9 cellular contexts compared by ENCODE assay signal in the genomic region with DNA sequence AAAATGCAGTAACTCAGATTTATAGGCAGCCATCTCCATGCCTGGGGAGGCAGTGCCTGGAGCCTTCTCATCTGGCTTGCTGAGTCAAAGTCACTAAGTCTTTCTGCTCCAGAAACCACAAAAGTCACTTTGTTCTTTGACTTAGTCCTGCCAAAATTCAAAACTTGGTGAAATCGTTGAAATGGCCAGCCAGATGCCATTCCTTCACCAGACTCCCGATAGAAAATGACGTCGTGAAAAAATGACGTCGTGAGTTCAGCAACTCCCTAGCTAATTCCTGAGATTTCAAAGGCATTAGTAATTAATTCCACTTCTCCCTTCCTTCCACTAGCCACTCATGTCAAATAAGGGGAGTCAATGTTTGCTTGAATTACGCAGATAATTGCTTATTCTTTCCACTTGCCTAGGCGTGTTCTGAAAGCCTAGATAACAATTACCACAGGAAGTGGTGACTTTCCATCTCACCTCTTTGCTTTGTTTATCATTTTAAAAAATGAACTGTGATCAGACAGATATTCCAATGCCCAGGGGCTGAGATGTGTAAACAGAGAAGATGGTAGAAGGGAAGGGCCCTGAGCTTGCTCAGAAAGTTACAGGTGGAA. TPM values are rescaled to one million over a fixed set of nuclear protein-coding genes. Genes with fewer than 3 reads are reported as not detected.
A peak's percentile ranks its signal among the peaks of the same experiment; 100 is the strongest.
DNase-seq lines count a peak whose midpoint lies in the region; ATAC-seq, FAIRE-seq and TF ChIP-seq lines count a peak whose summit lies in the region.
"Had no signal": no experiment of that assay in that cellular context is flagged by ENCODE, and none has a peak within 500 bp of the region (broad histone marks: within the 10 kb centered on the region; RNA-seq: fewer than 3 reads in every experiment).

No MANE protein-coding gene starts in this region.

- FAIRE-seq in frontal cortex (lab: Jason Lieb, UNC): no peak

- peak overlapping the region; percentile 94 for H3K27ac Mint-ChIP-seq in activated naive CD8-positive, alpha-beta T cell treated with anti-CD3 and anti-CD28 coated beads, Interleukin-2, amount 50 U/mL, for 24 hours
- H3K27ac Mint-ChIP-seq in natural killer cell treated with Interleukin-12 subunit alpha and Interleukin-12 subunit beta and Interleukin-15 and Interleukin-18, amount 100 ng/mL, for 72 hours: peak overlapping the region in 1 of 2 donors; percentile 26
- H3K27ac Mint-ChIP-seq: IgD-negative memory B cell had no signal

- H3K36me3 Mint-ChIP-seq in activated naive CD8-positive, alpha-beta T cell treated with anti-CD3 and anti-CD28 coated beads, Interleukin-2, amount 50 U/mL, for 24 hours (ENCODE audit: low read depth): no peaks in the 10 kb centered on the region
- H3K36me3 Mint-ChIP-seq in natural killer cell treated with Interleukin-12 subunit alpha and Interleukin-12 subunit beta and Interleukin-15 and Interleukin-18, amount 100 ng/mL, for 72 hours: no peaks in the 10 kb centered on the region
- H3K36me3 Mint-ChIP-seq: IgD-negative memory B cell had no signal

- no peak overlapping the region for H3K4me3 ChIP-seq in tibial artery

- no peaks in the 10 kb centered on the region for H3K27me3 Mint-ChIP-seq in activated naive CD8-positive, alpha-beta T cell treated with anti-CD3 and anti-CD28 coated beads, Interleukin-2, amount 50 U/mL, for 24 hours
- H3K27me3 Mint-ChIP-seq in natural killer cell treated with Interleukin-12 subunit alpha and Interleukin-12 subunit beta and Interleukin-15 and Interleukin-18, amount 100 ng/mL, for 72 hours: peaks cover 0 to 11% of the 10 kb centered on the region in 2 donors

- no peaks in the 10 kb centered on the region for H3K27me3 ChIP-seq in tibial artery

- TF ChIP-seq CTCF in tibial artery (IDR thresholded peaks at IDR 0.05): no peak

- no peaks in the 10 kb centered on the region for H3K36me3 ChIP-seq in tibial artery

- H3K9me3 Mint-ChIP-seq in activated naive CD8-positive, alpha-beta T cell treated with anti-CD3 and anti-CD28 coated beads, Interleukin-2, amount 50 U/mL, for 24 hours: no peaks in the 10 kb centered on the region
- H3K9me3 Mint-ChIP-seq in natural killer cell treated with Interleukin-12 subunit alpha and Interleukin-12 subunit beta and Interleukin-15 and Interleukin-18, amount 100 ng/mL, for 72 hours: no peaks in the 10 kb centered on the region
- H3K9me3 Mint-ChIP-seq: IgD-negative memory B cell had no signal

- DNase-seq in GM03348 (ENCODE audit: low spot score) (peak; percentile 76), NCI-H748 treated with DMSO at 0.1 percent for 48 hours (lab: John Stamatoyannopoulos, UW) (peak; percentile 95), tibial artery (no peak), frontal cortex (ENCODE audit: low spot score in 2 of 2) (no peak), activated gamma-delta T cell treated with Interleukin-2 at 50 U/mL for 16 hours (no peak)
- peak; percentile 14 for DNase-seq in activated naive CD8-positive, alpha-beta T cell treated with anti-CD3 and anti-CD28 coated beads, Interleukin-2, amount 50 U/mL, for 24 hours
- DNase-seq in natural killer cell treated with Interleukin-12 subunit alpha and Interleukin-12 subunit beta and Interleukin-15 and Interleukin-18, amount 100 ng/mL, for 72 hours (ENCODE audit: low spot score): peak; percentile 18

- intact Hi-C loops in tibial artery (cut with DNase I; ENCODE audit: low total_unique reads): no loop called here

- H3K4me3 Mint-ChIP-seq in activated naive CD8-positive, alpha-beta T cell treated with anti-CD3 and anti-CD28 coated beads, Interleukin-2, amount 50 U/mL, for 24 hours: peak overlapping the region; percentile 50
- H3K4me3 Mint-ChIP-seq in natural killer cell treated with Interleukin-12 subunit alpha and Interleukin-12 subunit beta and Interleukin-15 and Interleukin-18, amount 100 ng/mL, for 72 hours: peak overlapping the region; percentile 20
- H3K4me3 Mint-ChIP-seq: IgD-negative memory B cell had no signal

- peaks cover 41% of the 10 kb centered on the region for H3K4me1 Mint-ChIP-seq in activated naive CD8-positive, alpha-beta T cell treated with anti-CD3 and anti-CD28 coated beads, Interleukin-2, amount 50 U/mL, for 24 hours
- H3K4me1 Mint-ChIP-seq in natural killer cell treated with Interleukin-12 subunit alpha and Interleukin-12 subunit beta and Interleukin-15 and Interleukin-18, amount 100 ng/mL, for 72 hours (ENCODE audit: low read depth in 2 of 2): peaks cover 10% of the 10 kb centered on the region in 2 donors

- H3K27ac ChIP-seq in tibial artery: no peak overlapping the region

- ATAC-seq in activated naive CD8-positive, alpha-beta T cell treated with anti-CD3 and anti-CD28 coated beads, Interleukin-2, amount 50 U/mL, for 24 hours: peak; percentile 86
- ATAC-seq in natural killer cell treated with Interleukin-12 subunit alpha and Interleukin-12 subunit beta and Interleukin-15 and Interleukin-18, amount 100 ng/mL, for 72 hours: peak in 1 of 2 donors; percentile 40
- ATAC-seq in GM21360 (IDR thresholded peaks at IDR 0.05; ENCODE audit: unreplicated experiment): no peak

- no peaks in the 10 kb centered on the region for H3K4me1 ChIP-seq in tibial artery

- H3K9me3 ChIP-seq in tibial artery: no peaks in the 10 kb centered on the region

RNA-seq across cellular contexts. Expression of a gene that starts 48.5 kb away (rescaled TPM):
- 10 to 100 TPM; 34.7 to 70.4 TPM for total RNA-seq in natural killer cell treated with Interleukin-12 subunit alpha and Interleukin-12 subunit beta and Interleukin-15 and Interleukin-18, amount 100 ng/mL, for 72 hours
- total RNA-seq in frontal cortex: 4.5 TPM

Comparison
In these comparisons a context has a peak if more than half of its experiments do, and no peak if none do; other contexts are left out.
1. DNase-seq: peak in GM03348 (single experiment), NCI-H748 treated with DMSO at 0.1 percent for 48 hours (single experiment), activated naive CD8-positive, alpha-beta T cell treated with anti-CD3 and anti-CD28 coated beads, Interleukin-2, amount 50 U/mL, for 24 hours (single experiment) and natural killer cell treated with Interleukin-12 subunit alpha and Interleukin-12 subunit beta and Interleukin-15 and Interleukin-18, amount 100 ng/mL, for 72 hours (single experiment); none in tibial artery (0 of 2), frontal cortex (0 of 2) and activated gamma-delta T cell treated with Interleukin-2 at 50 U/mL for 16 hours (single experiment).